Comparison of ENCODE assay signal across 8 cellular contexts in genomic region chr19:57558525-57558924, GRCh38. TPM values are rescaled to one million over a fixed set of nuclear protein-coding genes. Genes with fewer than 3 reads are reported as not detected.
DNase-seq lines count a peak whose midpoint lies in the region; ATAC-seq and TF ChIP-seq lines count a peak whose summit lies in the region.

No MANE protein-coding gene starts in this region.

- peak overlapping the region; percentile 95 to 96 for H3K4me3 Mint-ChIP-seq in stimulated activated naive B cell treated with anti-CD40 and anti-IgM and Interleukin-4, amounts not matched to agents 10 μg/mL and 1 μg/mL and 100 μg/mL, for 72 hours

- peaks cover 42 to 61% of the 10 kb centered on the region in 2 donors for H3K36me3 Mint-ChIP-seq in stimulated activated naive B cell treated with anti-CD40 and anti-IgM and Interleukin-4, amounts not matched to agents 10 μg/mL and 1 μg/mL and 100 μg/mL, for 72 hours

- H3K9me3 Mint-ChIP-seq in stimulated activated naive B cell treated with anti-CD40 and anti-IgM and Interleukin-4, amounts not matched to agents 10 μg/mL and 1 μg/mL and 100 μg/mL, for 72 hours, result peaks cover 2 to 13% of the 10 kb centered on the region in 2 donors

- DNase-seq in DMS79 treated with DMSO at 0.1 percent for 48 hours (lab: John Stamatoyannopoulos, UW), result peak; percentile 14
- DNase-seq in DMS79 (lab: John Stamatoyannopoulos, UW), result no peak
- DNase-seq in hepatic stellate cell (ENCODE audit: low spot score), result peak; percentile 36
- no peak for DNase-seq in stimulated activated naive B cell treated with anti-CD40 and anti-IgM and Interleukin-4, amounts not matched to agents 10 μg/mL and 1 μg/mL and 100 μg/mL, for 72 hours
- no peak for DNase-seq in COLO668 (lab: John Stamatoyannopoulos, UW; ENCODE audit: unreplicated experiment)
- no peak for DNase-seq in cerebellum (ENCODE audit: low spot score)

- H3K4me1 Mint-ChIP-seq in stimulated activated naive B cell treated with anti-CD40 and anti-IgM and Interleukin-4, amounts not matched to agents 10 μg/mL and 1 μg/mL and 100 μg/mL, for 72 hours, result peaks cover 29 to 32% of the 10 kb centered on the region in 2 donors

- peaks cover 0 to 9% of the 10 kb centered on the region in 2 donors for H3K27me3 Mint-ChIP-seq in stimulated activated naive B cell treated with anti-CD40 and anti-IgM and Interleukin-4, amounts not matched to agents 10 μg/mL and 1 μg/mL and 100 μg/mL, for 72 hours

- ATAC-seq in stimulated activated naive B cell treated with anti-CD40 and anti-IgM and Interleukin-4, amounts not matched to agents 10 μg/mL and 1 μg/mL and 100 μg/mL, for 72 hours (replicated peaks), result no peak
- ATAC-seq in HG03135 (IDR thresholded peaks at IDR 0.05; ENCODE audit: unreplicated experiment), result no peak

- peak overlapping the region; percentile 81 for H3K27ac Mint-ChIP-seq in stimulated activated naive B cell treated with anti-CD40 and anti-IgM and Interleukin-4, amounts not matched to agents 10 μg/mL and 1 μg/mL and 100 μg/mL, for 72 hours

- TF ChIP-seq CTCF in VCaP (conservative IDR thresholded peaks at IDR 0.05), result peak; percentile 17

- peak overlapping the region; percentile 95 for H3K27ac ChIP-seq in VCaP

RNA-seq across cellular contexts. Expression of gene ZNF550, which starts 1.1 kb away (rescaled TPM):
- 14.2 TPM for total RNA-seq in cerebellum

RNA-seq across cellular contexts. Expression of gene ZNF416, which starts 20.2 kb away (rescaled TPM):
- 9.6 TPM for total RNA-seq in cerebellum

RNA-seq across cellular contexts. Expression of gene ZIK1, which starts 25.4 kb away (rescaled TPM):
- total RNA-seq in cerebellum, result 18.5 TPM

RNA-seq across cellular contexts. Expression of gene ZNF549, which starts 31.4 kb away (rescaled TPM):
- 22.6 TPM for total RNA-seq in cerebellum

RNA-seq across cellular contexts. Expression of gene ZNF530, which starts 41.2 kb away (rescaled TPM):
- total RNA-seq in cerebellum, result 6.2 TPM

Comparison
In these comparisons a context has a peak if more than half of its experiments do, and no peak if none do; other contexts are left out.
1. DNase-seq: peak in DMS79 treated with DMSO at 0.1 percent for 48 hours (single experiment) and hepatic stellate cell (single experiment); none in DMS79 (single experiment), stimulated activated naive B cell treated with anti-CD40 and anti-IgM and Interleukin-4, amounts not matched to agents 10 μg/mL and 1 μg/mL and 100 μg/mL, for 72 hours (single experiment), COLO668 (single experiment) and cerebellum (single experiment).